Comparison of ENCODE assay signal across 8 cellular contexts in genomic region chr18:79506191-79507075, GRCh38.
DNase-seq lines count a peak whose midpoint lies in the region; ATAC-seq, FAIRE-seq and TF ChIP-seq lines count a peak whose summit lies in the region.

No MANE protein-coding gene starts in this region.

- H3K36me3 ChIP-seq in RWPE2 (ENCODE audit: low read depth) = no peaks in the 10 kb centered on the region

- TF ChIP-seq CTCF in RWPE2 (IDR thresholded peaks at IDR 0.05; ENCODE audit: poor library complexity, severe bottlenecking) (no peak), fibroblast of the aortic adventitia (IDR thresholded peaks at IDR 0.05; ENCODE audit: insufficient read depth, low read length) (no peak), glutamatergic neuron (IDR thresholded peaks at IDR 0.05; ENCODE audit: partially characterized antibody, unreplicated experiment) (no peak)

- H3K4me1 Mint-ChIP-seq in glutamatergic neuron (ENCODE audit: low read depth, unreplicated experiment) = peaks cover 2% of the 10 kb centered on the region

- H3K27ac Mint-ChIP-seq in glutamatergic neuron (ENCODE audit: unreplicated experiment) = no peak overlapping the region

- no peaks in the 10 kb centered on the region for H3K27me3 ChIP-seq in RWPE2 (ENCODE audit: insufficient read depth, poor library complexity, severe bottlenecking)

- no peaks in the 10 kb centered on the region for H3K4me1 ChIP-seq in RWPE2 (ENCODE audit: insufficient read depth, poor library complexity, severe bottlenecking)

- no peak for DNase-seq in GM19239 (ENCODE audit: insufficient read length, low spot score)
- peak; percentile 46 for DNase-seq in RWPE2 (ENCODE audit: low spot score)
- peak; percentile 68 for DNase-seq in fibroblast of the aortic adventitia (ENCODE audit: low read depth)
- peak; percentile 15 for DNase-seq in renal cortical epithelial cell (ENCODE audit: low read depth)
- DNase-seq in glutamatergic neuron = no peak
- no peak for DNase-seq in NCI-H2196 (lab: John Stamatoyannopoulos, UW; ENCODE audit: unreplicated experiment)
- DNase-seq in NCI-H82 (lab: John Stamatoyannopoulos, UW) = no peak
- no peak for DNase-seq in GDM1 (lab: John Stamatoyannopoulos, UW)

- H3K9me3 ChIP-seq in RWPE2 (ENCODE audit: severe bottlenecking) = no peaks in the 10 kb centered on the region

- peaks cover 10% of the 10 kb centered on the region for H3K9me3 Mint-ChIP-seq in glutamatergic neuron (ENCODE audit: unreplicated experiment)

- H3K4me3 ChIP-seq in RWPE2 (ENCODE audit: severe bottlenecking) (no peak overlapping the region), fibroblast of the aortic adventitia (ENCODE audit: low read depth, low read length) (no peak overlapping the region)

- H3K4me3 Mint-ChIP-seq in glutamatergic neuron (ENCODE audit: unreplicated experiment) = no peak overlapping the region

- peaks cover 5% of the 10 kb centered on the region for H3K36me3 Mint-ChIP-seq in glutamatergic neuron (ENCODE audit: unreplicated experiment)

- H3K27ac ChIP-seq in RWPE2 (ENCODE audit: poor library complexity, severe bottlenecking) = no peak overlapping the region

- H3K27me3 Mint-ChIP-seq in glutamatergic neuron (ENCODE audit: unreplicated experiment) = peaks cover 4% of the 10 kb centered on the region

- FAIRE-seq in GM19239 (lab: Jason Lieb, UNC) = peak; percentile 90

- no peak for ATAC-seq in RWPE2 (ENCODE audit: low read depth)

Comparison
In these comparisons a context has a peak if more than half of its experiments do, and no peak if none do; other contexts are left out.
1. DNase-seq: peak in RWPE2 (single experiment), fibroblast of the aortic adventitia (single experiment) and renal cortical epithelial cell (single experiment); none in GM19239 (single experiment), glutamatergic neuron (single experiment), NCI-H2196 (single experiment), NCI-H82 (single experiment) and GDM1 (single experiment).